ENCODE assay signal across 8 cellular contexts in genomic region chr18:62186656-62187542, GRCh38. TPM values are rescaled to one million over a fixed set of nuclear protein-coding genes. Genes with fewer than 3 reads are reported as not detected.
DNase-seq lines count a peak whose midpoint lies in the region; ATAC-seq lines count a peak whose summit lies in the region.

Gene PIGN (minus strand): TSS chr18:62187056. CDS start chr18:62161353, 25,703 bp downstream.
Gene RELCH (plus strand): TSS chr18:62187255. CDS start chr18:62187506, 251 bp downstream.

- peak; percentile 100 for DNase-seq in NCI-H1092 treated with DMSO at 0.1 percent for 48 hours (lab: John Stamatoyannopoulos, UW)
- peak; percentile 96 for DNase-seq in SKM-1 (lab: John Stamatoyannopoulos, UW; ENCODE audit: unreplicated experiment)
- DNase-seq in activated naive CD4-positive, alpha-beta T cell treated with anti-CD3 and anti-CD28 coated beads, Interleukin-2, amount 50 U/mL, for 72 hours (ENCODE audit: low spot score in 2 of 2), result peak; percentile 88 to 96
- peak; percentile 91 for DNase-seq in glomerular endothelial cell (ENCODE audit: extremely low read depth, low read depth, low spot score)
- peak; percentile 99 for DNase-seq in occipital lobe (lab: John Stamatoyannopoulos, UW)

- H3K27ac ChIP-seq in temporal lobe (ENCODE audit: low read depth, low read length), result peak within 1 kb of the TSS; percentile 67

- peak within 1 kb of the TSS; percentile 93 for H3K4me3 ChIP-seq in GM08714 (ENCODE audit: low read length)

- H3K36me3 Mint-ChIP-seq in activated naive CD4-positive, alpha-beta T cell treated with anti-CD3 and anti-CD28 coated beads, Interleukin-2, amount 50 U/mL, for 72 hours, result peaks cover 31 to 33% of the 10 kb centered on the region in 2 donors

- no peaks in the 10 kb centered on the region for H3K9me3 Mint-ChIP-seq in activated naive CD4-positive, alpha-beta T cell treated with anti-CD3 and anti-CD28 coated beads, Interleukin-2, amount 50 U/mL, for 72 hours

- H3K27ac Mint-ChIP-seq in activated naive CD4-positive, alpha-beta T cell treated with anti-CD3 and anti-CD28 coated beads, Interleukin-2, amount 50 U/mL, for 72 hours, result peak within 1 kb of the TSS; percentile 95 to 98

- peak; percentile 94 for ATAC-seq in HG02610 (IDR thresholded peaks at IDR 0.05; ENCODE audit: unreplicated experiment)
- ATAC-seq in activated naive CD4-positive, alpha-beta T cell treated with anti-CD3 and anti-CD28 coated beads, Interleukin-2, amount 50 U/mL, for 72 hours, result peak; percentile 91

RNA-seq across cellular contexts. Expression of gene PIGN, which starts in this region (rescaled TPM):
- 10 to 100 TPM; 26.8 to 32.9 TPM for total RNA-seq in activated naive CD4-positive, alpha-beta T cell treated with anti-CD3 and anti-CD28 coated beads, Interleukin-2, amount 50 U/mL, for 72 hours
- 23.4 and 30.1 TPM in 2 replicates for total RNA-seq in glomerular endothelial cell
- total RNA-seq in occipital lobe, result 56.8 TPM
- 30.5 TPM for total RNA-seq in temporal lobe

RNA-seq across cellular contexts. Expression of gene RELCH, which starts in this region (rescaled TPM):
- 10 to 100 TPM; 21.5 to 26.6 TPM for total RNA-seq in activated naive CD4-positive, alpha-beta T cell treated with anti-CD3 and anti-CD28 coated beads, Interleukin-2, amount 50 U/mL, for 72 hours
- total RNA-seq in glomerular endothelial cell (20.1 and 24.3 TPM in 2 replicates), occipital lobe (102 TPM), temporal lobe (60.7 TPM)

Comparison
In these comparisons a context has a peak if more than half of its experiments do, and no peak if none do; other contexts are left out.
1. Peak in every context shown above with its lines: DNase-seq, ATAC-seq, H3K4me3 ChIP-seq and H3K27ac ChIP-seq.